ENCODE assay signal across 18 cellular contexts in the genomic region with DNA sequence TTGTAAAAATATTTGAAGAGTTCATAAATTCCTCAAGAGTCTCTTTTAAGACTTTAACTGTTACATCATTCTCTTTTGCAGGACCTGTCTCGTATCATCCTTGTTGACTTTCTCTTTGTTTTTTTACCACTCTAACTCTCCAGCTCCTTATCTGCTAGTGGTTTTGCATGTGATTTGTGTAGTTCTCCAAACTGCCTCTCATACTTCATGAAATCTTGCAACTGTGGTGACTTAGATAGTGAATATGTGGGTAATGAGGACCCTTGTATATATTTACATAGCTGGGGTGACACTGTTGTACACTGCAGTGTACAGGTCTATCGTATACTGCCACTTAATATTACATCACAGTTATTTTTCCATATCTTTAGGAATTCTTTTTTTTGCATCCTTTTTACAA. TPM values are rescaled to one million over a fixed set of nuclear protein-coding genes. Genes with fewer than 3 reads are reported as not detected.
DNase-seq lines count a peak whose midpoint lies in the region; ATAC-seq and TF ChIP-seq lines count a peak whose summit lies in the region.
"Had no signal": no experiment of that assay in that cellular context is flagged by ENCODE, and none has a peak within 500 bp of the region (broad histone marks: within the 10 kb centered on the region; RNA-seq: fewer than 3 reads in every experiment).

No MANE protein-coding gene starts in this region.

- H3K4me1 ChIP-seq in HCT116 (ENCODE audit: control insufficient read depth in 1 of 2, insufficient read depth in 2 of 2, low read length in 2 of 2) (peaks cover 0 to 26% of the 10 kb centered on the region in 2 experiments; a peak in 2 of 4 replicates), smooth muscle cell (ENCODE audit: low read depth) (no peaks in the 10 kb centered on the region)

- 22% methylated on average over 2 of the region's 2 CpGs for WGBS in smooth muscle cell (ENCODE audit: low lambda C conversion rate)

- H3K27me3 ChIP-seq in HCT116 (ENCODE audit: insufficient read depth, low read length) (no peaks in the 10 kb centered on the region), brain microvascular endothelial cell (replicated peaks) (no peaks in the 10 kb centered on the region), smooth muscle cell (ENCODE audit: low read depth) (no peaks in the 10 kb centered on the region)

- no peak for ATAC-seq in HCT116
- ATAC-seq in HG03139 (IDR thresholded peaks at IDR 0.05; ENCODE audit: unreplicated experiment): no peak
- no peak for ATAC-seq in HG03378 (IDR thresholded peaks at IDR 0.05; ENCODE audit: unreplicated experiment)
- ATAC-seq: K562 had no signal

- H3K9me3 ChIP-seq in HCT116 (ENCODE audit: control insufficient read depth in 1 of 2, insufficient read depth in 1 of 2, low read depth in 1 of 2, low read length in 2 of 2) (no peaks in the 10 kb centered on the region), smooth muscle cell (replicated peaks; ENCODE audit: low read depth) (no peaks in the 10 kb centered on the region)

- H3K9me2 ChIP-seq in HCT116 (ENCODE audit: insufficient read depth): no peaks in the 10 kb centered on the region

- peaks cover 7% of the 10 kb centered on the region for H3F3A ChIP-seq in smooth muscle cell (ENCODE audit: low read depth)

- H3K4me2 ChIP-seq in HCT116 (ENCODE audit: low read length) (no peak overlapping the region), smooth muscle cell (peak overlapping the region; percentile 59)

- H3K36me3 ChIP-seq in HCT116 (ENCODE audit: control insufficient read depth in 1 of 2, insufficient read depth in 2 of 2, low read length in 2 of 2): no peaks in the 10 kb centered on the region
- no peaks in the 10 kb centered on the region for H3K36me3 ChIP-seq in brain microvascular endothelial cell (replicated peaks)
- no peaks in the 10 kb centered on the region for H3K36me3 ChIP-seq in smooth muscle cell (ENCODE audit: low read depth)

- H4K20me1 ChIP-seq in HCT116 (ENCODE audit: insufficient read depth): no peaks in the 10 kb centered on the region
- no peaks in the 10 kb centered on the region for H4K20me1 ChIP-seq in smooth muscle cell (ENCODE audit: low read depth)

- in situ Hi-C loops in brain microvascular endothelial cell (cut with HindIII; ENCODE audit: low pct_ligation_motif_present, low sequenced_read_pairs): no loop called here

- intact Hi-C loops in HCT116 (cut with micrococcal nuclease): no loop called here

- no peak overlapping the region for H3K9ac ChIP-seq in HCT116 (ENCODE audit: low read length)
- H3K9ac ChIP-seq in smooth muscle cell (ENCODE audit: low read depth): no peak overlapping the region

- H2AFZ ChIP-seq in HCT116 (ENCODE audit: low read depth, low read length, poor library complexity, severe bottlenecking): peak overlapping the region; percentile 18
- no peak overlapping the region for H2AFZ ChIP-seq in smooth muscle cell (ENCODE audit: low read depth)

- H3K27ac ChIP-seq in HCT116 (ENCODE audit: low read depth, low read length): no peak overlapping the region
- no peak overlapping the region for H3K27ac ChIP-seq in brain microvascular endothelial cell
- H3K27ac ChIP-seq in smooth muscle cell (ENCODE audit: low read depth): no peak overlapping the region

- TF ChIP-seq CTCF in HCT116 (IDR thresholded peaks at IDR 0.05 in 2 of 3, conservative IDR thresholded peaks at IDR 0.05 in 1 of 3; ENCODE audit: borderline replicate concordance in 1 of 3, insufficient read depth in 1 of 3, low read depth in 2 of 3, low read length in 2 of 3) (no peak), brain microvascular endothelial cell (IDR thresholded peaks at IDR 0.05; ENCODE audit: low read depth, low read length, missing control alignments) (no peak), smooth muscle cell (IDR thresholded peaks at IDR 0.05; ENCODE audit: borderline replicate concordance, insufficient read depth, poor library complexity, severe bottlenecking) (no peak)

- no peak for TF ChIP-seq POLR2A in HCT116 (IDR thresholded peaks at IDR 0.05; ENCODE audit: borderline replicate concordance, extremely low read depth, insufficient read depth, insufficient read length)

- POLR2A ChIA-PET in HCT116 (lab: Charles Lee): no interaction called here

- BruUV-seq in HCT116 (replicated peaks; lab: Mats Ljungman, UMichigan): no TSS peak

- H3K79me2 ChIP-seq in HCT116 (ENCODE audit: insufficient read depth, low read length): no peaks in the 10 kb centered on the region
- H3K79me2 ChIP-seq in smooth muscle cell (ENCODE audit: low read depth): no peaks in the 10 kb centered on the region

- no peak for TF ChIP-seq RAD21 in HCT116 (IDR thresholded peaks at IDR 0.05; ENCODE audit: low read depth)

- H3K4me3 ChIP-seq in HCT116 (replicated peaks in 1 of 2; ENCODE audit: low read depth in 1 of 2, low read length in 2 of 2) (no peak overlapping the region), brain microvascular endothelial cell (ENCODE audit: low read depth, low read length) (no peak overlapping the region), smooth muscle cell (no peak overlapping the region)
- H3K4me3 ChIP-seq: K562 had no signal

- CTCF ChIA-PET in HCT116 (lab: Charles Lee): no interaction called here

- RAD21 ChIA-PET in HCT116 (lab: Charles Lee; ENCODE audit: low non-redundant PET in 1 of 2, low total read pairs in 2 of 2, uncharacterized antibody in 2 of 2, unreplicated experiment in 2 of 2): no interaction called here

- DNase-seq in HCT116 (ENCODE audit: low read depth, low spot score) (no peak), OCI-M1 (lab: John Stamatoyannopoulos, UW) (peak; percentile 90), brain microvascular endothelial cell (peak; percentile 49), smooth muscle cell (lab: John Stamatoyannopoulos, UW; ENCODE audit: unreplicated experiment) (no peak), NCI-H2107 (lab: John Stamatoyannopoulos, UW) (no peak), NCI-H2171 treated with DMSO at 0.1 percent for 48 hours (lab: John Stamatoyannopoulos, UW) (no peak)
- DNase-seq: CD8-positive, alpha-beta memory T cell; DMS 273 treated with DMSO at 0.1 percent for 48 hours; H7; NCI-H1092 treated with DMSO at 0.1 percent for 48 hours; NCI-H1694 treated with DMSO at 0.1 percent for 48 hours; RPMI8226 had no signal

TF ChIP-seq in HCT116, 20 proteins besides CTCF, POLR2A, EP300 and RAD21:
- TF ChIP-seq SP1 (IDR thresholded peaks at IDR 0.05; ENCODE audit: low read depth): no peak
- no peak for TF ChIP-seq ELF1 (IDR thresholded peaks at IDR 0.05; ENCODE audit: borderline replicate concordance, low read depth)
- TF ChIP-seq, protein P1, sequence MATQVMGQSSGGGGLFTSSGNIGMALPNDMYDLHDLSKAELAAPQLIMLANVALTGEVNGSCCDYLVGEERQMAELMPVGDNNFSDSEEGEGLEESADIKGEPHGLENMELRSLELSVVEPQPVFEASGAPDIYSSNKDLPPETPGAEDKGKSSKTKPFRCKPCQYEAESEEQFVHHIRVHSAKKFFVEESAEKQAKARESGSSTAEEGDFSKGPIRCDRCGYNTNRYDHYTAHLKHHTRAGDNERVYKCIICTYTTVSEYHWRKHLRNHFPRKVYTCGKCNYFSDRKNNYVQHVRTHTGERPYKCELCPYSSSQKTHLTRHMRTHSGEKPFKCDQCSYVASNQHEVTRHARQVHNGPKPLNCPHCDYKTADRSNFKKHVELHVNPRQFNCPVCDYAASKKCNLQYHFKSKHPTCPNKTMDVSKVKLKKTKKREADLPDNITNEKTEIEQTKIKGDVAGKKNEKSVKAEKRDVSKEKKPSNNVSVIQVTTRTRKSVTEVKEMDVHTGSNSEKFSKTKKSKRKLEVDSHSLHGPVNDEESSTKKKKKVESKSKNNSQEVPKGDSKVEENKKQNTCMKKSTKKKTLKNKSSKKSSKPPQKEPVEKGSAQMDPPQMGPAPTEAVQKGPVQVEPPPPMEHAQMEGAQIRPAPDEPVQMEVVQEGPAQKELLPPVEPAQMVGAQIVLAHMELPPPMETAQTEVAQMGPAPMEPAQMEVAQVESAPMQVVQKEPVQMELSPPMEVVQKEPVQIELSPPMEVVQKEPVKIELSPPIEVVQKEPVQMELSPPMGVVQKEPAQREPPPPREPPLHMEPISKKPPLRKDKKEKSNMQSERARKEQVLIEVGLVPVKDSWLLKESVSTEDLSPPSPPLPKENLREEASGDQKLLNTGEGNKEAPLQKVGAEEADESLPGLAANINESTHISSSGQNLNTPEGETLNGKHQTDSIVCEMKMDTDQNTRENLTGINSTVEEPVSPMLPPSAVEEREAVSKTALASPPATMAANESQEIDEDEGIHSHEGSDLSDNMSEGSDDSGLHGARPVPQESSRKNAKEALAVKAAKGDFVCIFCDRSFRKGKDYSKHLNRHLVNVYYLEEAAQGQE (IDR thresholded peaks at IDR 0.05; ENCODE audit: low read depth): no peak
- no peak for TF ChIP-seq ZNF274 (IDR thresholded peaks at IDR 0.05; ENCODE audit: low read depth, low read length)
- TF ChIP-seq CEBPB (IDR thresholded peaks at IDR 0.05; ENCODE audit: low read depth): no peak
- no peak for TF ChIP-seq TCF7L2 (IDR thresholded peaks at IDR 0.05; ENCODE audit: borderline replicate concordance, extremely low read depth, insufficient read depth, insufficient read length)
- TF ChIP-seq YY1 (IDR thresholded peaks at IDR 0.05; ENCODE audit: extremely low read depth, insufficient replicate concordance, low read depth, low read length): no peak
- TF ChIP-seq, protein P2, sequence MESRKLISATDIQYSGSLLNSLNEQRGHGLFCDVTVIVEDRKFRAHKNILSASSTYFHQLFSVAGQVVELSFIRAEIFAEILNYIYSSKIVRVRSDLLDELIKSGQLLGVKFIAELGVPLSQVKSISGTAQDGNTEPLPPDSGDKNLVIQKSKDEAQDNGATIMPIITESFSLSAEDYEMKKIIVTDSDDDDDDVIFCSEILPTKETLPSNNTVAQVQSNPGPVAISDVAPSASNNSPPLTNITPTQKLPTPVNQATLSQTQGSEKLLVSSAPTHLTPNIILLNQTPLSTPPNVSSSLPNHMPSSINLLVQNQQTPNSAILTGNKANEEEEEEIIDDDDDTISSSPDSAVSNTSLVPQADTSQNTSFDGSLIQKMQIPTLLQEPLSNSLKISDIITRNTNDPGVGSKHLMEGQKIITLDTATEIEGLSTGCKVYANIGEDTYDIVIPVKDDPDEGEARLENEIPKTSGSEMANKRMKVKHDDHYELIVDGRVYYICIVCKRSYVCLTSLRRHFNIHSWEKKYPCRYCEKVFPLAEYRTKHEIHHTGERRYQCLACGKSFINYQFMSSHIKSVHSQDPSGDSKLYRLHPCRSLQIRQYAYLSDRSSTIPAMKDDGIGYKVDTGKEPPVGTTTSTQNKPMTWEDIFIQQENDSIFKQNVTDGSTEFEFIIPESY (IDR thresholded peaks at IDR 0.05; ENCODE audit: extremely low read depth, insufficient replicate concordance, low read length): no peak
- TF ChIP-seq SRF (IDR thresholded peaks at IDR 0.05; ENCODE audit: low read depth): no peak
- no peak for TF ChIP-seq CBX3 (IDR thresholded peaks at IDR 0.05; ENCODE audit: low read depth)
TF ChIP-seq in HCT116: peak in this region for 0.

RNA-seq across cellular contexts. Expression of gene EMP1, which starts 40.2 kb away (rescaled TPM):
- total RNA-seq in HCT116 (2021; ENCODE audit: unreplicated experiment) (110 TPM), smooth muscle cell (52.0 and 53.0 TPM in 2 replicates)
- 170 and 244 TPM in 2 replicates for polyA plus RNA-seq in HCT116 (2012)
- 13.2 and 34.8 TPM in 2 replicates for polyA plus RNA-seq in smooth muscle cell

RNA-seq across cellular contexts. Expression of gene GSG1, which starts 52.8 kb away (rescaled TPM):
- total RNA-seq in HCT116 (2021; ENCODE audit: unreplicated experiment): not detected
- 0.13 and 0.24 TPM in 2 replicates for polyA plus RNA-seq in HCT116 (2012)
- not detected in 2 replicates for total RNA-seq in smooth muscle cell
- polyA plus RNA-seq in smooth muscle cell: not detected in 2 replicates
- total RNA-seq: CD8-positive, alpha-beta memory T cell; Daoy; K562; M059J; NCI-H460 had no signal
- polyA plus RNA-seq: CD8-positive, alpha-beta memory T cell; K562 had no signal

Comparison
In these comparisons a context has a peak if more than half of its experiments do, and no peak if none do; other contexts are left out.
1. DNase-seq: peak in OCI-M1 (single experiment) and brain microvascular endothelial cell (single experiment); none in HCT116 (single experiment), smooth muscle cell (single experiment), NCI-H2107 (single experiment) and NCI-H2171 treated with DMSO at 0.1 percent for 48 hours (single experiment).